In the genomic region with DNA sequence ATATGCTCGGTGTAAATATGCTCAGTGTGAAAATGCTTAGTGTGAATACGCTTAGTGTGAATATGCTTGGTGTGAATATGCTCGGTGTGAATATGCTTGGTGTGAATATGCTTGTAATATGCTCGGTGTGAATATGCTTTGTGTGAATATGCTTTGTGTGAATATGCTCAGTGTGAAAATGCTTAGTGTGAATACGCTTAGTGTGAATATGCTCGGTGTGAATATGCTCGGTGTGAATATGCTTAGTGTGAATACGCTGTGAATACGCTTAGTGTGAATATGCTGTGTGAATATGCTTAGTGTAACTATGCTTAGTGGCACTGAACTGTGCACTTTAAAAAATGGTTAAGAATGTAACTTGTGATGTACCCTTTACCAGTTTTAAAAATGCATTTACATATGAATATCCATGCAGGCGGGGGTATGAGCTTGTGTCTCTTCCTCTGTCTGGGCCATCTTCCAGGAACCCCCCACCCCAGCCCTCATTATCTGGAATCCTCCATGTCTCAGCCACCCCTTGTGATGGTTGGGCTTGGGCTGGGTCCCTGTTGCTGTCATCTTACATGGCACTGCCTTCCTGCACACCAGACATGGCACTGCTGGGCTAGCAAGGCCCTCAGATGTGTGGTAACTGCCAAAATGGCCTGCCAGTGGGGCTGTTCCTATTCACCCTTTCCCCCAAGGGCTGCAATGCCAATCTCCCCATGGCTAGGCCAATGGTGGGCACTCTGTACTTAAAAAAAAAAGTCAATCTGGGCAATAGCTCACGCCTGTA, we compare ENCODE assay signal across 8 cellular contexts. TPM values are rescaled to one million over a fixed set of nuclear protein-coding genes. Genes with fewer than 3 reads are reported as not detected.
DNase-seq lines count a peak whose midpoint lies in the region; ATAC-seq and TF ChIP-seq lines count a peak whose summit lies in the region.
"Not testable (repeated sequence)": the region's sequence is repeated elsewhere in the genome, so short reads cannot be mapped to it uniquely, and the experiment has no call there.

No MANE protein-coding gene starts in this region.

- not testable (repeated sequence) for H3K36me3 ChIP-seq in GM23338 (ENCODE audit: insufficient read depth)

- not testable (repeated sequence) for H3K9me3 ChIP-seq in T-helper 17 cell (ENCODE audit: control insufficient read depth, low read length, poor library complexity, severe bottlenecking)

- POLR2A ChIA-PET in activated naive CD8-positive, alpha-beta T cell treated with anti-CD3 and anti-CD28 coated beads, Interleukin-2, amount 10 ng/mL, durations not matched to agents 7 days and 5 days (lab: Charles Lee) = not testable (repeated sequence)

- H3K9me2 ChIP-seq in GM23338 (ENCODE audit: insufficient read depth) = not testable (repeated sequence)

- H3K27ac Mint-ChIP-seq in CD14-positive monocyte = peak overlapping the region in 5 of 7 donors; percentile 18 to 95 (median 70)
- peak overlapping the region; percentile 57; the same call in 1 of the 2 replicates for H3K27ac Mint-ChIP-seq in GM23338
- H3K27ac Mint-ChIP-seq in T-helper 17 cell = peak overlapping the region; percentile 70
- peak overlapping the region; percentile 77 for H3K27ac Mint-ChIP-seq in activated T-cell treated with anti-CD3 and anti-CD28 coated beads, Interleukin-2, amount 50 U/mL, for 72 hours
- peak overlapping the region; percentile 68 for H3K27ac Mint-ChIP-seq in activated naive CD8-positive, alpha-beta T cell treated with anti-CD3 and anti-CD28 coated beads, Interleukin-2, amount 10 ng/mL, durations not matched to agents 7 days and 5 days
- H3K27ac Mint-ChIP-seq in natural killer cell = peak overlapping the region; percentile 67 to 78
- H3K27ac Mint-ChIP-seq in stimulated activated naive B cell treated with anti-CD40 and anti-IgM and Interleukin-4, amounts not matched to agents 10 μg/mL and 1 μg/mL and 100 μg/mL, for 72 hours = peak overlapping the region; percentile 87

- intact Hi-C loops in CD14-positive monocyte (cut with micrococcal nuclease); natural killer cell (cut with micrococcal nuclease): not testable (repeated sequence)

- not testable (repeated sequence) for DNase-seq in CD14-positive monocyte (ENCODE audit: low spot score); GM23338 (ENCODE audit: low spot score); T-helper 17 cell; activated T-cell treated with anti-CD3 and anti-CD28 coated beads, Interleukin-2, amount 50 U/mL, for 72 hours; activated naive CD8-positive, alpha-beta T cell treated with anti-CD3 and anti-CD28 coated beads, Interleukin-2, amount 10 ng/mL, durations not matched to agents 7 days and 5 days; natural killer cell; stimulated activated naive B cell treated with anti-CD40 and anti-IgM and Interleukin-4, amounts not matched to agents 10 μg/mL and 1 μg/mL and 100 μg/mL, for 72 hours
- peak; percentile 59 to 73 for DNase-seq in erythroblast (lab: John Stamatoyannopoulos, UW)

- not testable (repeated sequence) for H3K4me2 ChIP-seq in GM23338

- not testable (repeated sequence) for H4K20me1 ChIP-seq in GM23338 (replicated peaks; ENCODE audit: insufficient read depth)

- not testable (repeated sequence) for TF ChIP-seq POLR2A in erythroblast (IDR thresholded peaks at IDR 0.05; ENCODE audit: low read length)

- peaks cover 4 to 15% of the 10 kb centered on the region in 2 donors for H3K36me3 Mint-ChIP-seq in CD14-positive monocyte
- H3K36me3 Mint-ChIP-seq in GM23338 (ENCODE audit: low read depth) = peaks cover 37% of the 10 kb centered on the region
- H3K36me3 Mint-ChIP-seq in T-helper 17 cell (ENCODE audit: low read depth) = not testable (repeated sequence)
- H3K36me3 Mint-ChIP-seq in activated T-cell treated with anti-CD3 and anti-CD28 coated beads, Interleukin-2, amount 50 U/mL, for 72 hours (ENCODE audit: insufficient read depth in 2 of 2) = peaks cover 25 to 26% of the 10 kb centered on the region in 2 donors
- peaks cover 27% of the 10 kb centered on the region for H3K36me3 Mint-ChIP-seq in activated naive CD8-positive, alpha-beta T cell treated with anti-CD3 and anti-CD28 coated beads, Interleukin-2, amount 10 ng/mL, durations not matched to agents 7 days and 5 days
- H3K36me3 Mint-ChIP-seq in natural killer cell = peaks cover 14% of the 10 kb centered on the region
- H3K36me3 Mint-ChIP-seq in stimulated activated naive B cell treated with anti-CD40 and anti-IgM and Interleukin-4, amounts not matched to agents 10 μg/mL and 1 μg/mL and 100 μg/mL, for 72 hours = peaks cover 22 to 33% of the 10 kb centered on the region in 2 donors

- H3K4me3 ChIP-seq in GM23338 = not testable (repeated sequence)

- H3K79me2 ChIP-seq in GM23338 (replicated peaks; ENCODE audit: insufficient read depth) = not testable (repeated sequence)

- not testable (repeated sequence) for H3K4me3 Mint-ChIP-seq in CD14-positive monocyte; GM23338; activated naive CD8-positive, alpha-beta T cell treated with anti-CD3 and anti-CD28 coated beads, Interleukin-2, amount 10 ng/mL, durations not matched to agents 7 days and 5 days
- H3K4me3 Mint-ChIP-seq in T-helper 17 cell (peak overlapping the region; percentile 55), natural killer cell (peak overlapping the region; percentile 5)
- peak overlapping the region in 1 of 2 donors; percentile 4 for H3K4me3 Mint-ChIP-seq in activated T-cell treated with anti-CD3 and anti-CD28 coated beads, Interleukin-2, amount 50 U/mL, for 72 hours
- peak overlapping the region; percentile 15 to 51 for H3K4me3 Mint-ChIP-seq in stimulated activated naive B cell treated with anti-CD40 and anti-IgM and Interleukin-4, amounts not matched to agents 10 μg/mL and 1 μg/mL and 100 μg/mL, for 72 hours

- not testable (repeated sequence) for H3K27ac ChIP-seq in GM23338 (ENCODE audit: low read depth)

- TF ChIP-seq CTCF in CD14-positive monocyte (IDR thresholded peaks at IDR 0.05); GM23338 (conservative IDR thresholded peaks at IDR 0.05; ENCODE audit: low read depth in 2 of 2); natural killer cell (IDR thresholded peaks at IDR 0.05): not testable (repeated sequence)

- H3K27me3 ChIP-seq in GM23338 (ENCODE audit: insufficient read depth) = not testable (repeated sequence)

- not testable (repeated sequence) for H3F3A ChIP-seq in GM23338 (replicated peaks; ENCODE audit: low read depth)

- H3K27me3 Mint-ChIP-seq in CD14-positive monocyte (ENCODE audit: low read depth in 3 of 3) = peaks cover 3 to 16% (median 5%) of the 10 kb centered on the region in 3 donors
- peaks cover 32% of the 10 kb centered on the region for H3K27me3 Mint-ChIP-seq in GM23338 (ENCODE audit: insufficient read depth, low read depth, poor library complexity)
- not testable (repeated sequence) for H3K27me3 Mint-ChIP-seq in T-helper 17 cell; activated T-cell treated with anti-CD3 and anti-CD28 coated beads, Interleukin-2, amount 50 U/mL, for 72 hours (ENCODE audit: low read depth); activated naive CD8-positive, alpha-beta T cell treated with anti-CD3 and anti-CD28 coated beads, Interleukin-2, amount 10 ng/mL, durations not matched to agents 7 days and 5 days; natural killer cell (ENCODE audit: low read depth in 2 of 2); stimulated activated naive B cell treated with anti-CD40 and anti-IgM and Interleukin-4, amounts not matched to agents 10 μg/mL and 1 μg/mL and 100 μg/mL, for 72 hours

- H3K4me1 Mint-ChIP-seq in CD14-positive monocyte = peaks cover 20% of the 10 kb centered on the region
- not testable (repeated sequence) for H3K4me1 Mint-ChIP-seq in GM23338; T-helper 17 cell; activated naive CD8-positive, alpha-beta T cell treated with anti-CD3 and anti-CD28 coated beads, Interleukin-2, amount 10 ng/mL, durations not matched to agents 7 days and 5 days; stimulated activated naive B cell treated with anti-CD40 and anti-IgM and Interleukin-4, amounts not matched to agents 10 μg/mL and 1 μg/mL and 100 μg/mL, for 72 hours
- peaks cover 12% of the 10 kb centered on the region for H3K4me1 Mint-ChIP-seq in activated T-cell treated with anti-CD3 and anti-CD28 coated beads, Interleukin-2, amount 50 U/mL, for 72 hours (ENCODE audit: low read depth)
- peaks cover 4 to 24% of the 10 kb centered on the region in 2 donors for H3K4me1 Mint-ChIP-seq in natural killer cell

- not testable (repeated sequence) for H2AFZ ChIP-seq in GM23338

- H3K9me3 Mint-ChIP-seq in CD14-positive monocyte (peaks cover 16 to 25% (median 22%) of the 10 kb centered on the region in 7 donors), GM23338 (peaks cover 44% of the 10 kb centered on the region), natural killer cell (peaks cover 11 to 15% of the 10 kb centered on the region in 2 donors)
- H3K9me3 Mint-ChIP-seq in activated T-cell treated with anti-CD3 and anti-CD28 coated beads, Interleukin-2, amount 50 U/mL, for 72 hours = peaks cover 12 to 22% of the 10 kb centered on the region in 2 donors
- H3K9me3 Mint-ChIP-seq in activated naive CD8-positive, alpha-beta T cell treated with anti-CD3 and anti-CD28 coated beads, Interleukin-2, amount 10 ng/mL, durations not matched to agents 7 days and 5 days = peaks cover 18% of the 10 kb centered on the region
- H3K9me3 Mint-ChIP-seq in stimulated activated naive B cell treated with anti-CD40 and anti-IgM and Interleukin-4, amounts not matched to agents 10 μg/mL and 1 μg/mL and 100 μg/mL, for 72 hours = peaks cover 20% of the 10 kb centered on the region in 2 donors

- not testable (repeated sequence) for H3K4me1 ChIP-seq in GM23338 (ENCODE audit: insufficient read depth)

- ATAC-seq in GM23338; T-helper 17 cell; activated T-cell treated with anti-CD3 and anti-CD28 coated beads, Interleukin-2, amount 50 U/mL, for 72 hours (replicated peaks in 1 of 2); activated naive CD8-positive, alpha-beta T cell treated with anti-CD3 and anti-CD28 coated beads, Interleukin-2, amount 10 ng/mL, durations not matched to agents 7 days and 5 days (ENCODE audit: low read depth); natural killer cell; stimulated activated naive B cell treated with anti-CD40 and anti-IgM and Interleukin-4, amounts not matched to agents 10 μg/mL and 1 μg/mL and 100 μg/mL, for 72 hours (replicated peaks): not testable (repeated sequence)

RNA-seq across cellular contexts. Expression of a gene that starts 9.6 kb away (rescaled TPM):
- polyA plus RNA-seq in CD14-positive monocyte (1 to 10 TPM; 2.6 to 4.7 TPM), GM23338 (2016; fragmentation: Nextera tagmentation; extraction: Ambion mirVana) (16.5 and 19.2 TPM in 2 replicates)
- total RNA-seq in GM23338 (2014; rRNA removed; shearing (Covaris generic)) = 3.8 TPM in 1 of 2 replicates, not detected in the other
- total RNA-seq in T-helper 17 cell (1 to 10 TPM in 1 of 2 donors, under 1 TPM in 1; 0.96 to 2.8 TPM), natural killer cell (1 to 10 TPM in 2 of 3 donors, under 1 TPM in 1; 0.79 to 3.2 (median 2.2) TPM)
- total RNA-seq in activated T-cell treated with anti-CD3 and anti-CD28 coated beads, Interleukin-2, amount 50 U/mL, for 72 hours = 10 to 100 TPM in 1 of 2 donors, 1 to 10 TPM in 1; 3.4 to 12.3 TPM
- total RNA-seq in activated naive CD8-positive, alpha-beta T cell treated with anti-CD3 and anti-CD28 coated beads, Interleukin-2, amount 10 ng/mL, durations not matched to agents 7 days and 5 days = under 1 TPM; 0.55 to 0.65 TPM

RNA-seq across cellular contexts. Expression of a gene that starts 53.3 kb away (rescaled TPM):
- polyA plus RNA-seq in CD14-positive monocyte (1 to 10 TPM; 3.2 to 4.7 TPM), GM23338 (2016; fragmentation: Nextera tagmentation; extraction: Ambion mirVana) (19.3 and 23.6 TPM in 2 replicates)
- 22.2 and 23.5 TPM in 2 replicates for total RNA-seq in GM23338 (2014; rRNA removed; shearing (Covaris generic))
- total RNA-seq in T-helper 17 cell (1 to 10 TPM in 1 of 2 donors, under 1 TPM in 1; 0.91 to 2.6 TPM), natural killer cell (10 to 100 TPM in 1 of 3 donors, 1 to 10 TPM in 2; 2.6 to 27.9 (median 6.3) TPM)
- total RNA-seq in activated T-cell treated with anti-CD3 and anti-CD28 coated beads, Interleukin-2, amount 50 U/mL, for 72 hours = 1 to 10 TPM; 1.5 to 2.6 TPM
- 1 to 10 TPM; 2.9 to 3.1 TPM for total RNA-seq in activated naive CD8-positive, alpha-beta T cell treated with anti-CD3 and anti-CD28 coated beads, Interleukin-2, amount 10 ng/mL, durations not matched to agents 7 days and 5 days

RNA-seq across cellular contexts. Expression of a gene that starts 53.3 kb away (rescaled TPM):
- polyA plus RNA-seq in CD14-positive monocyte (10 to 100 TPM; 42.1 to 44.9 TPM), GM23338 (2016; fragmentation: Nextera tagmentation; extraction: Ambion mirVana) (171 and 189 TPM in 2 replicates)
- total RNA-seq in GM23338 (2014; rRNA removed; shearing (Covaris generic)) = 181 and 183 TPM in 2 replicates
- total RNA-seq in T-helper 17 cell (100 to 1,000 TPM; 229 to 275 TPM), natural killer cell (100 to 1,000 TPM; 219 to 244 (median 237) TPM)
- 100 to 1,000 TPM; 421 to 504 TPM for total RNA-seq in activated T-cell treated with anti-CD3 and anti-CD28 coated beads, Interleukin-2, amount 50 U/mL, for 72 hours
- 100 to 1,000 TPM; 346 to 363 TPM for total RNA-seq in activated naive CD8-positive, alpha-beta T cell treated with anti-CD3 and anti-CD28 coated beads, Interleukin-2, amount 10 ng/mL, durations not matched to agents 7 days and 5 days
